24 cellular contexts compared by ENCODE assay signal in genomic region chr4:24705016-24705753, GRCh38.
"Had no signal": no experiment of that assay in that cellular context is flagged by ENCODE, and none has a peak within 500 bp of the region (broad histone marks: within the 10 kb centered on the region; RNA-seq: fewer than 3 reads in every experiment).

No MANE protein-coding gene starts in this region.

- H3K79me2 ChIP-seq: hepatocyte had no signal

- H3K4me3 ChIP-seq: gastroesophageal sphincter, heart left ventricle, hepatocyte, left lung, mucosa of descending colon, prostate gland, right atrium auricular region, smooth muscle cell, suprapubic skin, transverse colon had no signal

- ATAC-seq: gastroesophageal sphincter; heart left ventricle; left cardiac atrium; left lung; mucosa of descending colon; natural killer cell treated with Interleukin-12 subunit alpha and Interleukin-12 subunit beta and Interleukin-15 and Interleukin-18, amount 100 ng/mL, for 72 hours; stimulated activated naive CD8-positive, alpha-beta T cell treated with anti-CD3 and anti-CD28 coated beads, Interleukin-15, amount 100 ng/mL, for 72 hours had no signal

- H3K9me3 Mint-ChIP-seq: natural killer cell treated with Interleukin-12 subunit alpha and Interleukin-12 subunit beta and Interleukin-15 and Interleukin-18, amount 100 ng/mL, for 72 hours had no signal

- H3K27ac Mint-ChIP-seq: mesothelial cell of epicardium; naive B cell; natural killer cell treated with Interleukin-12 subunit alpha and Interleukin-12 subunit beta and Interleukin-15 and Interleukin-18, amount 100 ng/mL, for 72 hours; stimulated activated naive CD8-positive, alpha-beta T cell treated with anti-CD3 and anti-CD28 coated beads, Interleukin-15, amount 100 ng/mL, for 72 hours had no signal

- H3K27me3 ChIP-seq: gastroesophageal sphincter, heart left ventricle, hepatocyte, left lung, right atrium auricular region, suprapubic skin, transverse colon had no signal

- H3K27me3 Mint-ChIP-seq: stimulated activated naive CD8-positive, alpha-beta T cell treated with anti-CD3 and anti-CD28 coated beads, Interleukin-15, amount 100 ng/mL, for 72 hours had no signal

- H3K36me3 ChIP-seq: gastroesophageal sphincter, heart left ventricle, left lung, prostate gland, right atrium auricular region, suprapubic skin, transverse colon had no signal

- H3K4me2 ChIP-seq: hepatocyte, smooth muscle cell had no signal

- DNase-seq: cortex of kidney; foreskin fibroblast; heart left ventricle; left cardiac atrium; left lung; mesenchymal stem cell; mucosa of descending colon; naive B cell; nucleus accumbens; stimulated activated CD4-positive, alpha-beta T cell treated with anti-CD3 and anti-CD28 coated beads, Interleukin-12 subunit alpha, Interleukin-12 subunit beta, amount 100 ng/mL, for 4 hours; stimulated activated CD4-positive, alpha-beta T cell treated with anti-CD3 and anti-CD28 coated beads, Interleukin-1b, Interleukin-23, amount 100 ng/mL, for 48 hours; stimulated activated CD4-positive, alpha-beta T cell treated with anti-CD3 and anti-CD28 coated beads, Interleukin-4, amount 100 ng/mL, for 1 hour; stimulated activated CD8-positive, alpha-beta memory T cell treated with anti-CD3 and anti-CD28 coated beads, Interleukin-4, amount 100 ng/mL, for 48 hours; stimulated activated naive CD4-positive, alpha-beta T cell; stimulated activated naive CD8-positive, alpha-beta T cell treated with anti-CD3 and anti-CD28 coated beads, Interleukin-15, amount 100 ng/mL, for 72 hours; transverse colon had no signal

- H3K4me3 Mint-ChIP-seq: mesothelial cell of epicardium; naive B cell; natural killer cell treated with Interleukin-12 subunit alpha and Interleukin-12 subunit beta and Interleukin-15 and Interleukin-18, amount 100 ng/mL, for 72 hours; stimulated activated naive CD8-positive, alpha-beta T cell treated with anti-CD3 and anti-CD28 coated beads, Interleukin-15, amount 100 ng/mL, for 72 hours had no signal

- H3K9me3 ChIP-seq: mucosa of descending colon, prostate gland, right atrium auricular region, transverse colon had no signal

- H3K4me1 ChIP-seq: heart left ventricle, left lung, prostate gland, right atrium auricular region, transverse colon had no signal

- H3K27ac ChIP-seq: gastroesophageal sphincter, heart left ventricle, hepatocyte, left lung, prostate gland, right atrium auricular region, suprapubic skin, transverse colon had no signal

- H3K4me1 Mint-ChIP-seq: naive B cell; stimulated activated naive CD8-positive, alpha-beta T cell treated with anti-CD3 and anti-CD28 coated beads, Interleukin-15, amount 100 ng/mL, for 72 hours had no signal

- H3K36me3 Mint-ChIP-seq: mesothelial cell of epicardium; naive B cell; natural killer cell treated with Interleukin-12 subunit alpha and Interleukin-12 subunit beta and Interleukin-15 and Interleukin-18, amount 100 ng/mL, for 72 hours had no signal

- H2AFZ ChIP-seq: hepatocyte had no signal
